Comparison of ENCODE assay signal across 11 cellular contexts in the genomic region with DNA sequence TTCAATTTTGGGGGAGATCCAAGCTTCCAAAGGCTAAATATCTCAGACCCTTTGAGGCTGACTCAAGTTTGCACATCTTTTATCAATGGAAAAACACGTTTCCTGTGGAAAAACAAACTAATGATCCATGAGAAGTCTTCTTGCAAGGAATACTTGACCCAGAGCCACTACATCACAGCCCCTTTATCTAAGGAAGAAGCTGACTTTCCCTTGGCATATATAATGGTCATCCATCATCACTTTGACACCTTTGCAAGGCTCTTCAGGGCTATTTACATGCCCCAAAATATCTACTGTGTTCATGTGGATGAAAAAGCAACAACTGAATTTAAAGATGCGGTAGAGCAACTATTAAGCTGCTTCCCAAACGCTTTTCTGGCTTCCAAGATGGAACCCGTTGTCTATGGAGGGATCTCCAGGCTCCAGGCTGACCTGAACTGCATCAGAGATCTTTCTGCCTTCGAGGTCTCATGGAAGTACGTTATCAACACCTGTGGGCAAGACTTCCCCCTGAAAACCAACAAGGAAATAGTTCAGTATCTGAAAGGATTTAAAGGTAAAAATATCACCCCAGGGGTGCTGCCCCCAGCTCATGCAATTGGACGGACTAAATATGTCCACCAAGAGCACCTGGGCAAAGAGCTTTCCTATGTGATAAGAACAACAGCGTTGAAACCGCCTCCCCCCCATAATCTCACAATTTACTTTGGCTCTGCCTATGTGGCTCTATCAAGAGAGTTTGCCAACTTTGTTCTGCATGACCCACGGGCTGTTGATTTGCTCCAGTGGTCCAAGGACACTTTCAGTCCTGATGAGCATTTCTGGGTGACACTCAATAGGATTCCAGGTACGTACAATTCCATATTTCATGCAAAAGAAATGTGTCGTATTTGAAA. TPM values are rescaled to one million over a fixed set of nuclear protein-coding genes. Genes with fewer than 3 reads are reported as not detected.
DNase-seq lines count a peak whose midpoint lies in the region; ATAC-seq, FAIRE-seq and TF ChIP-seq lines count a peak whose summit lies in the region.
"Had no signal": no experiment of that assay in that cellular context is flagged by ENCODE, and none has a peak within 500 bp of the region (broad histone marks: within the 10 kb centered on the region; RNA-seq: fewer than 3 reads in every experiment).

No MANE protein-coding gene starts in this region.

- H3K36me3 ChIP-seq in A673 (ENCODE audit: insufficient read depth, low read length, poor library complexity, severe bottlenecking) (no peaks in the 10 kb centered on the region), H1 (ENCODE audit: control insufficient read depth in 2 of 4, insufficient read depth in 4 of 4, low read length in 3 of 4) (peaks cover 0 to 10% (median 0%) of the 10 kb centered on the region in 4 experiments; a peak in 2 of 8 replicates), muscle layer of duodenum (ENCODE audit: control insufficient read depth in 1 of 2, insufficient read depth in 2 of 2, low read length in 2 of 2) (no peaks in the 10 kb centered on the region)

- H2AK5ac ChIP-seq in H1 (ENCODE audit: low read depth, low read length) = 0 out of 2 replicates have a peak overlapping the region, but pooled peaks have one; percentile 42

- H3K27me3 ChIP-seq in A673 (replicated peaks; ENCODE audit: insufficient read depth, low read depth, low read length, poor library complexity) (no peaks in the 10 kb centered on the region), H1 (replicated peaks in 1 of 4; ENCODE audit: control insufficient read depth in 3 of 4, extremely low read depth in 1 of 4, insufficient read depth in 3 of 4, low read length in 3 of 4) (no peaks in the 10 kb centered on the region), muscle layer of duodenum (ENCODE audit: low read depth, low read length) (no peaks in the 10 kb centered on the region)

- intact Hi-C loops in A673 (cut with micrococcal nuclease; ENCODE audit: unreplicated experiment) = no loop called here

- no peak overlapping the region for H3K14ac ChIP-seq in H1 (ENCODE audit: insufficient read length)

- CTCF ChIA-PET in A673 (lab: Charles Lee) (no interaction called here), H1 (lab: Charles Lee; ENCODE audit: partially characterized antibody) (interaction anchor here (0.7 to 2.1 kb wide), 8 partner anchors 15 to 78 kb away, joined by 3 to 15 read pairs (median 6); no protein-coding TSS in a partner anchor)

- POLR2A ChIA-PET in A673 (lab: Charles Lee; ENCODE audit: low non-redundant PET) = no interaction called here
- POLR2A ChIA-PET in H1 (lab: Charles Lee; ENCODE audit: partially characterized antibody) = interaction anchor here (0.5 to 10.2 kb wide), 16 partner anchors 11 to 138 kb away, joined by 3 to 154 read pairs (median 6); partner anchors contain the start of genes C6orf52, GCNT2 and PAK1IP1

- peak overlapping the region; percentile 77 for H4K5ac ChIP-seq in H1 (ENCODE audit: insufficient read length, low read depth, low read length)

- H3K4me1 ChIP-seq in A673 (ENCODE audit: insufficient read depth, low read length, poor library complexity, severe bottlenecking) (no peaks in the 10 kb centered on the region), H1 (replicated peaks in 1 of 4; ENCODE audit: control insufficient read depth in 3 of 4, insufficient read depth in 4 of 4, low read length in 3 of 4) (peaks cover 2 to 12% (median 6%) of the 10 kb centered on the region in 4 experiments; a peak in 6 of 7 replicates), muscle layer of duodenum (ENCODE audit: control insufficient read depth in 1 of 2, insufficient read depth in 2 of 2, low read length in 2 of 2) (peaks cover 3 to 30% of the 10 kb centered on the region in 2 donors)

- no peak overlapping the region for H2BK15ac ChIP-seq in H1 (ENCODE audit: low read length)

- no TSS peak for BruUV-seq in A673 (replicated peaks; lab: Mats Ljungman, UMichigan)

- TF ChIP-seq POLR2A in H1 (IDR thresholded peaks at IDR 0.05; ENCODE audit: control extremely low read depth in 1 of 2, low read depth in 2 of 2, low read length in 2 of 2) = peak in 1 of 2 experiments; percentile 32; a peak in 1 of 3 replicates

- peak overlapping the region in 3 of 4 experiments; percentile 81 to 84 (median 83); a peak in 6 of 7 replicates for H3K9ac ChIP-seq in H1 (replicated peaks in 1 of 4; ENCODE audit: extremely low read depth in 1 of 4, low read depth in 3 of 4, low read length in 3 of 4)

- FAIRE-seq in H1 (lab: Jason Lieb, UNC) = peak; percentile 28
- FAIRE-seq: G401.6 had no signal

- H4K20me1 ChIP-seq in H1 (replicated peaks in 1 of 2; ENCODE audit: control insufficient read depth in 1 of 2, insufficient read depth in 2 of 2, low read length in 2 of 2) = peaks cover 2 to 3% of the 10 kb centered on the region in 2 experiments

- H3K56ac ChIP-seq in H1 (replicated peaks; ENCODE audit: insufficient read length, low read depth, low read length) = peak overlapping the region; percentile 85

- peak overlapping the region; percentile 76 for H2BK120ac ChIP-seq in H1 (replicated peaks; ENCODE audit: low read depth, low read length)

- H3K27ac ChIP-seq in A673 (ENCODE audit: low read depth, low read length, poor library complexity, severe bottlenecking) = no peak overlapping the region
- H3K27ac ChIP-seq in H1 (ENCODE audit: low read depth, low read length) = peak overlapping the region; percentile 83
- peak overlapping the region; percentile 50 for H3K27ac ChIP-seq in muscle layer of duodenum (ENCODE audit: low read length)

- H2BK5ac ChIP-seq in H1 (ENCODE audit: low read depth, low read length) = peak overlapping the region; percentile 83

- TF ChIP-seq RAD21 in H1 (IDR thresholded peaks at IDR 0.05 in 1 of 2, conservative IDR thresholded peaks at IDR 0.05 in 1 of 2; ENCODE audit: low read depth in 2 of 2, low read length in 2 of 2) = no peak

- TF ChIP-seq EP300 in H1 (IDR thresholded peaks at IDR 0.05; ENCODE audit: borderline replicate concordance in 1 of 2, low read depth in 2 of 2, low read length in 2 of 2) = no peak

- no peak overlapping the region for H3K4ac ChIP-seq in H1 (replicated peaks; ENCODE audit: insufficient read length, low read depth, low read length)

- H3K9me3 ChIP-seq in A673 (ENCODE audit: low read depth, low read length, poor library complexity, severe bottlenecking) = no peaks in the 10 kb centered on the region
- no peaks in the 10 kb centered on the region for H3K9me3 ChIP-seq in H1 (ENCODE audit: insufficient read depth in 2 of 2, low read depth in 1 of 2, low read length in 1 of 2)
- H3K9me3 ChIP-seq in muscle layer of duodenum (ENCODE audit: control insufficient read depth in 1 of 2, low read length in 2 of 2) = no peaks in the 10 kb centered on the region

- peak overlapping the region; percentile 44 for H3K4me3 ChIP-seq in A673 (ENCODE audit: low read depth, low read length, poor library complexity, severe bottlenecking)
- H3K4me3 ChIP-seq in H1 (ENCODE audit: extremely low read depth in 1 of 4, insufficient read depth in 2 of 4, low read depth in 3 of 4, low read length in 4 of 4) = peak overlapping the region; percentile 81 to 96 (median 87)
- H3K4me3 ChIP-seq in muscle layer of duodenum (ENCODE audit: low read depth in 1 of 2, low read length in 2 of 2) = peak overlapping the region; percentile 53 to 72

- H3K79me1 ChIP-seq in H1 (ENCODE audit: low read depth, low read length) = peaks cover 10% of the 10 kb centered on the region

- no peak overlapping the region for H2AFZ ChIP-seq in H1 (ENCODE audit: low read length)

- H3K23me2 ChIP-seq in H1 (ENCODE audit: low read depth, low read length) = peaks cover 12% of the 10 kb centered on the region; the same call in 1 of the 2 replicates

- H3K18ac ChIP-seq in H1 (ENCODE audit: extremely low read depth, low read length) = peak overlapping the region; percentile 81

- H4K91ac ChIP-seq in H1 (replicated peaks; ENCODE audit: insufficient read length, low read length) = peak overlapping the region; percentile 71

- ATAC-seq in GM18907 (IDR thresholded peaks at IDR 0.05; ENCODE audit: unreplicated experiment) (no peak), HG03342 (IDR thresholded peaks at IDR 0.05; ENCODE audit: unreplicated experiment) (no peak)
- ATAC-seq: activated CD8-positive, alpha-beta T cell treated with anti-CD3 and anti-CD28 coated beads for 36 hours; naive thymus-derived CD8-positive, alpha-beta T cell had no signal

- TF ChIP-seq CTCF in A673 (conservative IDR thresholded peaks at IDR 0.05; ENCODE audit: low read depth, low read length) = no peak
- TF ChIP-seq CTCF in H1 (IDR thresholded peaks at IDR 0.05; ENCODE audit: control extremely low read depth in 1 of 3, insufficient read depth in 1 of 3, low read depth in 1 of 3, low read length in 3 of 3) = no peak

- DNase-seq in A673 (ENCODE audit: low spot score) (no peak), NCI-H2227 (lab: John Stamatoyannopoulos, UW; ENCODE audit: unreplicated experiment) (peak; percentile 31), H1 (ENCODE audit: low read depth in 1 of 2, low spot score in 2 of 2) (no peak), putamen (ENCODE audit: low spot score) (no peak)
- DNase-seq in stimulated activated CD4-positive, alpha-beta T cell treated with anti-CD3 and anti-CD28 coated beads, Interleukin-12 subunit alpha, Interleukin-12 subunit beta, amount 100 ng/mL, for 4 hours = no peak
- DNase-seq: activated CD8-positive, alpha-beta T cell treated with anti-CD3 and anti-CD28 coated beads for 36 hours; naive thymus-derived CD8-positive, alpha-beta T cell had no signal

- no peak overlapping the region for H3K23ac ChIP-seq in H1 (ENCODE audit: insufficient read length)

- no peak overlapping the region; the same call in 1 of the 2 replicates for H2BK12ac ChIP-seq in H1 (ENCODE audit: low read depth, low read length)

- WGBS in H1 (ENCODE audit: extremely low coverage in 1 of 2, insufficient coverage in 1 of 2, insufficient read length in 1 of 2, insufficient replicate concordance in 2 of 2, low coverage in 1 of 2, low lambda C conversion rate in 2 of 2, missing lambda C conversion rate in 1 of 2), 2 experiments = 22% methylated on average over 12 of the region's 12 CpGs; no CpG with 5 or more reads in 1 of the 2 experiments

- H2BK20ac ChIP-seq in H1 (ENCODE audit: low read length) = no peak overlapping the region

- no peak overlapping the region for H4K8ac ChIP-seq in H1 (ENCODE audit: extremely low read depth, insufficient read depth, low read length)

- H3K4me2 ChIP-seq in H1 (ENCODE audit: insufficient read depth in 1 of 2, low read depth in 2 of 2, low read length in 2 of 2) = peak overlapping the region; percentile 80 to 86

- peaks cover 30 to 58% of the 10 kb centered on the region in 2 experiments for H3K79me2 ChIP-seq in H1 (ENCODE audit: control insufficient read depth in 1 of 2, insufficient read depth in 2 of 2, low read length in 2 of 2)

RNA-seq across cellular contexts. Expression of gene GCNT2, which starts 35.6 kb away (rescaled TPM):
- total RNA-seq in A673 (2021) = 0.28 and 0.70 TPM in 2 replicates
- total RNA-seq in H1 (2021; fragmentation: NEBNext Ultra II Directional; extraction: Animal tissue kit (Norgen Biotek cat#: 25700)) = 52.5 and 54.3 TPM in 2 replicates
- 14.4 and 19.3 TPM in 2 replicates for polyA plus RNA-seq in H1 (2011; rRNA removed)
- 23.1 TPM for polyA plus RNA-seq in H1 (2011; cell fraction: cytosol; rRNA removed)
- 17.0 TPM for polyA plus RNA-seq in H1 (2011; cell fraction: nucleus; rRNA removed)
- polyA plus RNA-seq in H1 (2012, experiment 1 of 2) = 24.0 to 35.0 TPM (median 27.9 TPM) in 4 replicates
- polyA plus RNA-seq in H1 (2012, experiment 2 of 2) = 3.7 TPM
- 38.9 TPM for polyA plus RNA-seq in H1 (2013, experiment 1 of 2)
- polyA plus RNA-seq in H1 (2013, experiment 2 of 2) = 43.7 TPM
- 77.9 and 94.2 TPM in 2 replicates for polyA minus RNA-seq in H1 (2011; rRNA and poly(A)+ RNA removed)
- 36.0 TPM for polyA minus RNA-seq in H1 (2011; cell fraction: cytosol; rRNA and poly(A)+ RNA removed)
- polyA minus RNA-seq in H1 (2011; cell fraction: nucleus; rRNA and poly(A)+ RNA removed) = 104 TPM

Comparison
In these comparisons a context has a peak if more than half of its experiments do, and no peak if none do; other contexts are left out.
1. RNA of gene GCNT2, which starts 35.6 kb away (total RNA-seq): 52.5 to 54.3 TPM in H1; 0.28 to 0.70 TPM in A673; every median in the first group is over 10 times any median in the second.
2. Peak in every context shown above with its lines, with median percentiles within 50 percentile points of each other: H3K4me3 ChIP-seq.